ENCODE assay signal across 8 cellular contexts in genomic region chr6:170612256-170612804, GRCh38. TPM values are rescaled to one million over a fixed set of nuclear protein-coding genes. Genes with fewer than 3 reads are reported as not detected.
DNase-seq lines count a peak whose midpoint lies in the region; ATAC-seq and TF ChIP-seq lines count a peak whose summit lies in the region.
"Not testable (repeated sequence)": the region's sequence is repeated elsewhere in the genome, so short reads cannot be mapped to it uniquely, and the experiment has no call there.

No MANE protein-coding gene starts in this region.

- not testable (repeated sequence) for H3K4me3 ChIP-seq in CD8-positive, alpha-beta T cell (ENCODE audit: low read depth, low read length); RWPE2 (ENCODE audit: severe bottlenecking)
- H3K4me3 ChIP-seq in H7 (ENCODE audit: insufficient read depth, low read depth, low read length) (peak overlapping the region; percentile 23), left ventricle myocardium inferior (peak overlapping the region; percentile 41)

- not testable (repeated sequence) for H3K27me3 ChIP-seq in CD8-positive, alpha-beta T cell (ENCODE audit: insufficient read depth, low read length); H7 (ENCODE audit: control insufficient read depth, insufficient read depth, low read length)
- H3K27me3 ChIP-seq in RWPE2 (ENCODE audit: insufficient read depth, poor library complexity, severe bottlenecking) (peaks cover 15% of the 10 kb centered on the region), left ventricle myocardium inferior (ENCODE audit: low read depth) (peaks cover 31% of the 10 kb centered on the region)

- not testable (repeated sequence) for H3K27ac ChIP-seq in CD8-positive, alpha-beta T cell (ENCODE audit: low read depth, low read length); RWPE2 (ENCODE audit: poor library complexity, severe bottlenecking); left ventricle myocardium inferior (replicated peaks)

- not testable (repeated sequence) for TF ChIP-seq CTCF in CD8-positive, alpha-beta T cell (IDR thresholded peaks at IDR 0.05); RWPE2 (IDR thresholded peaks at IDR 0.05; ENCODE audit: poor library complexity, severe bottlenecking); left ventricle myocardium inferior (IDR thresholded peaks at IDR 0.05; ENCODE audit: borderline replicate concordance); osteocyte (IDR thresholded peaks at IDR 0.05)

- not testable (repeated sequence) for H3K4me1 ChIP-seq in CD8-positive, alpha-beta T cell (ENCODE audit: insufficient read depth, low read length); RWPE2 (ENCODE audit: insufficient read depth, poor library complexity, severe bottlenecking); left ventricle myocardium inferior

- CTCF ChIA-PET in CD8-positive, alpha-beta T cell (lab: Charles Lee): not testable (repeated sequence)

- not testable (repeated sequence) for H3K36me3 ChIP-seq in CD8-positive, alpha-beta T cell (ENCODE audit: insufficient read depth, low read length); H7 (replicated peaks; ENCODE audit: control insufficient read depth, insufficient read depth, low read length); RWPE2 (ENCODE audit: low read depth); left ventricle myocardium inferior

- H3K9me3 Mint-ChIP-seq in CD8-positive, alpha-beta T cell; activated naive CD8-positive, alpha-beta T cell treated with anti-CD3 and anti-CD28 coated beads for 36 hours; osteocyte (ENCODE audit: unreplicated experiment): not testable (repeated sequence)

- peak; percentile 94 for ATAC-seq in CD8-positive, alpha-beta T cell
- peak; percentile 80 for ATAC-seq in GM19395 (IDR thresholded peaks at IDR 0.05; ENCODE audit: unreplicated experiment)
- peak; percentile 55 for ATAC-seq in HG03095 (IDR thresholded peaks at IDR 0.05; ENCODE audit: unreplicated experiment)
- peak; percentile 70 for ATAC-seq in RWPE2 (ENCODE audit: low read depth)

- peaks cover 33% of the 10 kb centered on the region for H3K27me3 Mint-ChIP-seq in CD8-positive, alpha-beta T cell (ENCODE audit: low read depth)
- H3K27me3 Mint-ChIP-seq in activated naive CD8-positive, alpha-beta T cell treated with anti-CD3 and anti-CD28 coated beads for 36 hours: peaks cover 42% of the 10 kb centered on the region
- H3K27me3 Mint-ChIP-seq in osteocyte (ENCODE audit: unreplicated experiment): peaks cover 40% of the 10 kb centered on the region

- not testable (repeated sequence) for H3K36me3 Mint-ChIP-seq in CD8-positive, alpha-beta T cell; activated naive CD8-positive, alpha-beta T cell treated with anti-CD3 and anti-CD28 coated beads for 36 hours; osteocyte (ENCODE audit: unreplicated experiment)

- not testable (repeated sequence) for H3K9me3 ChIP-seq in CD8-positive, alpha-beta T cell (ENCODE audit: low read length); RWPE2 (ENCODE audit: severe bottlenecking); left ventricle myocardium inferior (replicated peaks)

- POLR2A ChIA-PET in CD8-positive, alpha-beta T cell (lab: Charles Lee): not testable (repeated sequence)

- H3K4me3 Mint-ChIP-seq in CD8-positive, alpha-beta T cell: peak overlapping the region; percentile 65
- peak overlapping the region; percentile 65 for H3K4me3 Mint-ChIP-seq in activated naive CD8-positive, alpha-beta T cell treated with anti-CD3 and anti-CD28 coated beads for 36 hours
- H3K4me3 Mint-ChIP-seq in osteocyte (ENCODE audit: unreplicated experiment): peak overlapping the region; percentile 42

- not testable (repeated sequence) for DNase-seq in CD8-positive, alpha-beta T cell; H7; RWPE2 (ENCODE audit: low spot score); activated naive CD8-positive, alpha-beta T cell treated with anti-CD3 and anti-CD28 coated beads for 36 hours; left ventricle myocardium inferior; osteocyte (ENCODE audit: extremely low spot score, unreplicated experiment)

- H3K27ac Mint-ChIP-seq in CD8-positive, alpha-beta T cell; activated naive CD8-positive, alpha-beta T cell treated with anti-CD3 and anti-CD28 coated beads for 36 hours; osteocyte (ENCODE audit: unreplicated experiment): not testable (repeated sequence)

- intact Hi-C loops in CD8-positive, alpha-beta T cell (cut with DNase I, micrococcal nuclease); left ventricle myocardium inferior (cut with micrococcal nuclease): not testable (repeated sequence)

- H3K4me1 Mint-ChIP-seq in CD8-positive, alpha-beta T cell (ENCODE audit: low read depth); activated naive CD8-positive, alpha-beta T cell treated with anti-CD3 and anti-CD28 coated beads for 36 hours; osteocyte (ENCODE audit: unreplicated experiment): not testable (repeated sequence)

RNA-seq across cellular contexts. Expression of gene PDCD2, which starts 27.9 kb away (rescaled TPM):
- total RNA-seq in CD8-positive, alpha-beta T cell: 10 to 100 TPM; 43.9 to 46.3 TPM
- 84.5 and 93.7 TPM in 2 replicates for total RNA-seq in H7 (2014; rRNA removed; shearing (Covaris generic))
- 100 to 1,000 TPM; 158 to 161 TPM for total RNA-seq in activated naive CD8-positive, alpha-beta T cell treated with anti-CD3 and anti-CD28 coated beads for 36 hours
- 30.6 TPM for total RNA-seq in left ventricle myocardium inferior
- total RNA-seq in osteocyte: 52.9 and 60.7 TPM in 2 replicates

RNA-seq across cellular contexts. Expression of gene TBP, which starts 58.2 kb away (rescaled TPM):
- total RNA-seq in CD8-positive, alpha-beta T cell: 10 to 100 TPM; 13.8 to 13.9 TPM
- total RNA-seq in H7 (2014; rRNA removed; shearing (Covaris generic)): 20.8 and 23.4 TPM in 2 replicates
- total RNA-seq in activated naive CD8-positive, alpha-beta T cell treated with anti-CD3 and anti-CD28 coated beads for 36 hours: 10 to 100 TPM; 27.6 to 28.0 TPM
- total RNA-seq in left ventricle myocardium inferior (8.6 TPM), osteocyte (16.0 and 20.4 TPM in 2 replicates)

RNA-seq across cellular contexts. Expression of gene PSMB1, which starts 59.2 kb away (rescaled TPM):
- total RNA-seq in CD8-positive, alpha-beta T cell: 100 to 1,000 TPM; 108 to 115 TPM
- 437 and 450 TPM in 2 replicates for total RNA-seq in H7 (2014; rRNA removed; shearing (Covaris generic))
- 100 to 1,000 TPM; 270 to 283 TPM for total RNA-seq in activated naive CD8-positive, alpha-beta T cell treated with anti-CD3 and anti-CD28 coated beads for 36 hours
- total RNA-seq in left ventricle myocardium inferior (141 TPM), osteocyte (139 and 151 TPM in 2 replicates)
